In the genomic region with DNA sequence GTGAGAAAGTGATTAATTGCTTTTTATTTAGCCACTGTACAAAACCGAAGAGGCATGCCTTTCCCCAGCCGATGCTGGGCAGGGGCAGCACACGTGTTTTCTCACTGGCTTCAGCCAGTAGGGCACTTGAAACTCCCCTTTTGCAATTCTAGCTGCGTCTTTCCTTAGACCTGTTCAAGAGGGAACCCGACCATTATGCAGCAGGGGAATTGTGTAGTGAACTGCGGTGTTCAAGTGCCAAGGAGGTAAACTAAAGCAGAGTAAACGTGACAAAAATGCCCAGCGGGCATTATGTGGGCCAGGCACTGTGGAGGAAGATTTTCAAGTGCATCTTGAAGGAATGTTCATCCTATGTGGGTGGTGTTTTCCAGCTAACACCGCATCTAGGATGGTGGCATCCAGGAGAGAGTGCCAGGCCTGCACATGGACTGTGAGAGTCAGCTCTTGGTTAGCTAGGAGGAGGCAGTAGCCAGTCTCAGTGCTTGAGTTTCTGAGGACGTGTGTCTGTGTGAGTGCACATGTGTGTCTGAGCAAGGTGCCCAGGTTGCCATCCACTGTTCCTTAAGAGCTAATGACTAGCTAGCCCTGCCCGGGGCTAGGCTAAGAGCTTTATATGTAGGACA, we compare ENCODE assay signal across 20 cellular contexts. TPM values are rescaled to one million over a fixed set of nuclear protein-coding genes. Genes with fewer than 3 reads are reported as not detected.
DNase-seq lines count a peak whose midpoint lies in the region; ATAC-seq and TF ChIP-seq lines count a peak whose summit lies in the region.
"Had no signal": no experiment of that assay in that cellular context is flagged by ENCODE, and none has a peak within 500 bp of the region (broad histone marks: within the 10 kb centered on the region; RNA-seq: fewer than 3 reads in every experiment).

No MANE protein-coding gene starts in this region.

- intact Hi-C loops in OCI-LY7 (cut with micrococcal nuclease; ENCODE audit: unreplicated experiment): no loop called here

- DNase-seq in NCI-H2227 (lab: John Stamatoyannopoulos, UW; ENCODE audit: unreplicated experiment) (peak; percentile 28), inferior parietal cortex (ENCODE audit: extremely low spot score) (peak; percentile 55), OCI-LY7 (ENCODE audit: low spot score) (no peak)
- DNase-seq in activated effector memory CD4-positive, alpha-beta T cell treated with anti-CD3 and anti-CD28 coated beads, Interleukin-2, amount 50 U/mL, for 16 hours: no peak
- DNase-seq: activated CD4-positive, alpha-beta T cell treated with anti-CD3 and anti-CD28 coated beads, Interleukin-2, amount 10 ng/mL, durations not matched to agents 24 days and 14 days; Calu3; KBM-7; kidney glomerular epithelial cell; MG63; NCI-H2171 treated with DMSO at 0.1 percent for 48 hours; WERI-Rb-1 had no signal

- H3K27ac ChIP-seq in HEK293 (ENCODE audit: extremely low read depth, low read depth, low read length) (no peak overlapping the region; the same call in 1 of the 2 replicates), skeletal muscle tissue (ENCODE audit: low read depth, low read length) (peak overlapping the region; percentile 55), OCI-LY7 (ENCODE audit: low read depth, low read length, poor library complexity, severe bottlenecking) (no peak overlapping the region)
- H3K27ac ChIP-seq: thoracic aorta, WERI-Rb-1 had no signal

- CTCF ChIA-PET in HEK293 (lab: Yijun Ruan, JAX) (interaction anchor here (0.7 kb wide), 1 partner anchor 175 kb away, joined by 3 read pairs; no protein-coding TSS in a partner anchor), OCI-LY7 (lab: Charles Lee; ENCODE audit: unreplicated experiment) (interaction anchor here (0.5 kb wide), 1 partner anchor 42 kb away, joined by 3 read pairs; no protein-coding TSS in a partner anchor)

- H3K36me3 ChIP-seq in HEK293 (ENCODE audit: control insufficient read depth in 2 of 2, insufficient read depth in 1 of 2, low read length in 2 of 2) (no peaks in the 10 kb centered on the region), skeletal muscle tissue (ENCODE audit: control insufficient read depth in 3 of 3, insufficient read depth in 3 of 3, low read length in 3 of 3) (no peaks in the 10 kb centered on the region), OCI-LY7 (ENCODE audit: insufficient read depth, low read length) (no peaks in the 10 kb centered on the region)
- H3K36me3 ChIP-seq: MG63, thoracic aorta, WERI-Rb-1 had no signal

- H3K9ac ChIP-seq in skeletal muscle tissue (ENCODE audit: low read depth in 1 of 3, low read length in 3 of 3): peak overlapping the region; percentile 35 to 71 (median 54)

- H3K27me3 ChIP-seq in skeletal muscle tissue (ENCODE audit: control insufficient read depth in 3 of 3, insufficient read depth in 3 of 3, low read length in 3 of 3): peaks cover 0 to 3% (median 3%) of the 10 kb centered on the region in 3 donors

- BruUV-seq in OCI-LY7 (replicated peaks; lab: Mats Ljungman, UMichigan): no TSS peak

- no peak overlapping the region for H2AFZ ChIP-seq in OCI-LY7 (ENCODE audit: low read length)

- TF ChIP-seq CTCF in HEK293 (tag by site-specific recombination; IDR thresholded peaks at IDR 0.05) (no peak), OCI-LY7 (conservative IDR thresholded peaks at IDR 0.05; ENCODE audit: low read length) (no peak)

- no peak overlapping the region for H3K4me2 ChIP-seq in OCI-LY7 (ENCODE audit: low read length)

- ATAC-seq in HG03280 (IDR thresholded peaks at IDR 0.05; ENCODE audit: unreplicated experiment) (no peak), HG03045 (IDR thresholded peaks at IDR 0.05; ENCODE audit: unreplicated experiment) (no peak)
- ATAC-seq: Right ventricle myocardium inferior had no signal

- H3K4me1 ChIP-seq in HEK293 (ENCODE audit: control insufficient read depth, insufficient read depth, low read length): peaks cover 23% of the 10 kb centered on the region
- peaks cover 5 to 36% (median 23%) of the 10 kb centered on the region in 3 donors for H3K4me1 ChIP-seq in skeletal muscle tissue (ENCODE audit: control insufficient read depth in 3 of 3, insufficient read depth in 3 of 3, low read length in 3 of 3)
- no peaks in the 10 kb centered on the region for H3K4me1 ChIP-seq in OCI-LY7 (ENCODE audit: insufficient read depth, low read length, poor library complexity, severe bottlenecking)

- H3K4me3 ChIP-seq in HEK293 (ENCODE audit: low read depth, low read length) (no peak overlapping the region), skeletal muscle tissue (ENCODE audit: low read length in 3 of 3) (peak overlapping the region in 2 of 3 donors; percentile 30 to 34), OCI-LY7 (ENCODE audit: low read depth, low read length, poor library complexity, severe bottlenecking) (no peak overlapping the region)
- H3K4me3 ChIP-seq: MG63, thoracic aorta had no signal

- H3K9me3 ChIP-seq in HEK293 (ENCODE audit: control insufficient read depth, insufficient read depth, low read depth, low read length): no peaks in the 10 kb centered on the region
- no peaks in the 10 kb centered on the region for H3K9me3 ChIP-seq in skeletal muscle tissue (ENCODE audit: control insufficient read depth in 3 of 3, low read length in 3 of 3)
- no peaks in the 10 kb centered on the region for H3K9me3 ChIP-seq in OCI-LY7 (ENCODE audit: low read length)
- H3K9me3 ChIP-seq: MG63, thoracic aorta had no signal

- no peaks in the 10 kb centered on the region for H3K9me2 ChIP-seq in OCI-LY7 (ENCODE audit: insufficient read depth, low read length)

- POLR2A ChIA-PET in HEK293 (lab: Yijun Ruan, JAX) (no interaction called here), OCI-LY7 (lab: Charles Lee) (no interaction called here)

- no peaks in the 10 kb centered on the region; the same call in 1 of the 2 replicates for H4K20me1 ChIP-seq in OCI-LY7 (ENCODE audit: insufficient read depth, low read length)

- no peaks in the 10 kb centered on the region for H3K79me2 ChIP-seq in OCI-LY7 (ENCODE audit: insufficient read depth, low read depth, low read length)

TF ChIP-seq in HEK293, 187 proteins besides CTCF, POLR2A, EP300 and RAD21:
- TF ChIP-seq SP7 (tag by site-specific recombination; IDR thresholded peaks at IDR 0.05) (0 out of 2 replicates have a peak, but pooled peaks have one; percentile 15), ZNF423 (tag by site-specific recombination; IDR thresholded peaks at IDR 0.05) (no peak), ZXDB (tag by site-specific recombination; IDR thresholded peaks at IDR 0.05) (0 out of 2 replicates have a peak, but pooled peaks have one; percentile 26)
- TF ChIP-seq, protein P1, sequence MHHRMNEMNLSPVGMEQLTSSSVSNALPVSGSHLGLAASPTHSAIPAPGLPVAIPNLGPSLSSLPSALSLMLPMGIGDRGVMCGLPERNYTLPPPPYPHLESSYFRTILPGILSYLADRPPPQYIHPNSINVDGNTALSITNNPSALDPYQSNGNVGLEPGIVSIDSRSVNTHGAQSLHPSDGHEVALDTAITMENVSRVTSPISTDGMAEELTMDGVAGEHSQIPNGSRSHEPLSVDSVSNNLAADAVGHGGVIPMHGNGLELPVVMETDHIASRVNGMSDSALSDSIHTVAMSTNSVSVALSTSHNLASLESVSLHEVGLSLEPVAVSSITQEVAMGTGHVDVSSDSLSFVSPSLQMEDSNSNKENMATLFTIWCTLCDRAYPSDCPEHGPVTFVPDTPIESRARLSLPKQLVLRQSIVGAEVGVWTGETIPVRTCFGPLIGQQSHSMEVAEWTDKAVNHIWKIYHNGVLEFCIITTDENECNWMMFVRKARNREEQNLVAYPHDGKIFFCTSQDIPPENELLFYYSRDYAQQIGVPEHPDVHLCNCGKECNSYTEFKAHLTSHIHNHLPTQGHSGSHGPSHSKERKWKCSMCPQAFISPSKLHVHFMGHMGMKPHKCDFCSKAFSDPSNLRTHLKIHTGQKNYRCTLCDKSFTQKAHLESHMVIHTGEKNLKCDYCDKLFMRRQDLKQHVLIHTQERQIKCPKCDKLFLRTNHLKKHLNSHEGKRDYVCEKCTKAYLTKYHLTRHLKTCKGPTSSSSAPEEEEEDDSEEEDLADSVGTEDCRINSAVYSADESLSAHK (tag by site-specific recombination; IDR thresholded peaks at IDR 0.05): peak; percentile 95
- TF ChIP-seq, protein P2, sequence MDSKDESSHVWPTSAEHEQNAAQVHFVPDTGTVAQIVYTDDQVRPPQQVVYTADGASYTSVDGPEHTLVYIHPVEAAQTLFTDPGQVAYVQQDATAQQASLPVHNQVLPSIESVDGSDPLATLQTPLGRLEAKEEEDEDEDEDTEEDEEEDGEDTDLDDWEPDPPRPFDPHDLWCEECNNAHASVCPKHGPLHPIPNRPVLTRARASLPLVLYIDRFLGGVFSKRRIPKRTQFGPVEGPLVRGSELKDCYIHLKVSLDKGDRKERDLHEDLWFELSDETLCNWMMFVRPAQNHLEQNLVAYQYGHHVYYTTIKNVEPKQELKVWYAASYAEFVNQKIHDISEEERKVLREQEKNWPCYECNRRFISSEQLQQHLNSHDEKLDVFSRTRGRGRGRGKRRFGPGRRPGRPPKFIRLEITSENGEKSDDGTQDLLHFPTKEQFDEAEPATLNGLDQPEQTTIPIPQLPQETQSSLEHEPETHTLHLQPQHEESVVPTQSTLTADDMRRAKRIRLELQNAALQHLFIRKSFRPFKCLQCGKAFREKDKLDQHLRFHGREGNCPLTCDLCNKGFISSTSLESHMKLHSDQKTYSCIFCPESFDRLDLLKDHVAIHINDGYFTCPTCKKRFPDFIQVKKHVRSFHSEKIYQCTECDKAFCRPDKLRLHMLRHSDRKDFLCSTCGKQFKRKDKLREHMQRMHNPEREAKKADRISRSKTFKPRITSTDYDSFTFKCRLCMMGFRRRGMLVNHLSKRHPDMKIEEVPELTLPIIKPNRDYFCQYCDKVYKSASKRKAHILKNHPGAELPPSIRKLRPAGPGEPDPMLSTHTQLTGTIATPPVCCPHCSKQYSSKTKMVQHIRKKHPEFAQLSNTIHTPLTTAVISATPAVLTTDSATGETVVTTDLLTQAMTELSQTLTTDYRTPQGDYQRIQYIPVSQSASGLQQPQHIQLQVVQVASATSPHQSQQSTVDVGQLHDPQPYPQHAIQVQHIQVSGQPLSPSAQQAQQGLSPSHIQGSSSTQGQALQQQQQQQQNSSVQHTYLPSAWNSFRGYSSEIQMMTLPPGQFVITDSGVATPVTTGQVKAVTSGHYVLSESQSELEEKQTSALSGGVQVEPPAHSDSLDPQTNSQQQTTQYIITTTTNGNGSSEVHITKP (tag by site-specific recombination; IDR thresholded peaks at IDR 0.05): peak; percentile 96
TF ChIP-seq in HEK293: peak in this region for 4.

RNA-seq across cellular contexts. Expression of a gene that starts 3.3 kb away (rescaled TPM):
- total RNA-seq in skeletal muscle tissue: 4.7 TPM
- 0.10 TPM in 1 of 2 replicates, not detected in the other for total RNA-seq in OCI-LY7 (2014; rRNA removed; shearing (Covaris generic))
- not detected in 2 replicates for total RNA-seq in OCI-LY7 (2022)
- total RNA-seq: activated CD4-positive, alpha-beta T cell treated with anti-CD3 and anti-CD28 coated beads, Interleukin-2, amount 10 ng/mL, durations not matched to agents 24 days and 14 days; activated T-helper 1 cell treated with anti-CD3 and anti-CD28 coated beads, Interleukin-12 subunit alpha, Interleukin-12 subunit beta, Interleukin-2, Interleukin-4 antibody, amounts not matched to agents 30 ng/mL and 10 ng/mL and 1 ng/mL, durations not matched to agents 14 hours and 24 hours and 36 hours; HT1080; lung microvascular endothelial cell had no signal

Comparison
In these comparisons a context has a peak if more than half of its experiments do, and no peak if none do; other contexts are left out.
1. H3K4me3 ChIP-seq: peak in skeletal muscle tissue (2 of 3); none in HEK293 (single experiment) and OCI-LY7 (single experiment).
2. DNase-seq: peak in NCI-H2227 (single experiment) and inferior parietal cortex (single experiment); none in activated effector memory CD4-positive, alpha-beta T cell treated with anti-CD3 and anti-CD28 coated beads, Interleukin-2, amount 50 U/mL, for 16 hours (single experiment) and OCI-LY7 (single experiment).